17 cellular contexts compared by ENCODE assay signal in genomic region chr7:99033765-99034164, GRCh38.
DNase-seq lines count a peak whose midpoint lies in the region; TF ChIP-seq lines count a peak whose summit lies in the region.
"Had no signal": no experiment of that assay in that cellular context is flagged by ENCODE, and none has a peak within 500 bp of the region (broad histone marks: within the 10 kb centered on the region; RNA-seq: fewer than 3 reads in every experiment).

No MANE protein-coding gene starts in this region.

- no peaks in the 10 kb centered on the region for H3K9me3 ChIP-seq in BLaER1 treated with 17β-estradiol and CSF1 and Interleukin-3, amounts not matched to agents 10 nM and 100 nM (replicated peaks in 1 of 11)
- H3K9me3 ChIP-seq: MG63 had no signal

- peaks cover 7 to 63% (median 49%) of the 10 kb centered on the region in 11 experiments; a peak in 21 of 22 replicates for H4K20me1 ChIP-seq in BLaER1 treated with 17β-estradiol and CSF1 and Interleukin-3, amounts not matched to agents 10 nM and 100 nM

- peak overlapping the region in 5 of 11 experiments; percentile 37 to 80 (median 75); a peak in 10 of 22 replicates for H3K9ac ChIP-seq in BLaER1 treated with 17β-estradiol and CSF1 and Interleukin-3, amounts not matched to agents 10 nM and 100 nM

- POLR2A ChIA-PET in RWPE1 (lab: Yijun Ruan, JAX; ENCODE audit: low non-redundant PET): no interaction called here

- peaks cover 85 to 99% (median 87%) of the 10 kb centered on the region in 11 experiments for H3K36me3 ChIP-seq in BLaER1 treated with 17β-estradiol and CSF1 and Interleukin-3, amounts not matched to agents 10 nM and 100 nM

- peak overlapping the region in 7 of 11 experiments; percentile 51 to 77 (median 66); a peak in 10 of 22 replicates for H3K27ac ChIP-seq in BLaER1 treated with 17β-estradiol and CSF1 and Interleukin-3, amounts not matched to agents 10 nM and 100 nM
- peak overlapping the region; percentile 8 for H3K27ac ChIP-seq in RWPE1

- TF ChIP-seq CTCF in RWPE1 (conservative IDR thresholded peaks at IDR 0.05; ENCODE audit: low read depth): no peak

- DNase-seq in RWPE1 (ENCODE audit: low spot score): no peak
- peak; percentile 31 for DNase-seq in iPS-NIHi11 (ENCODE audit: low spot score)
- DNase-seq in stimulated activated CD8-positive, alpha-beta memory T cell treated with anti-CD3 and anti-CD28 coated beads, Interleukin-4, amount 100 ng/mL, for 48 hours: peak; percentile 13
- DNase-seq in NK-92 treated with Interleukin-12 subunit alpha and Interleukin-12 subunit beta, amount 100 ng/mL, for 24 hours (lab: John Stamatoyannopoulos, UW): no peak
- no peak for DNase-seq in NOMO-1 (lab: John Stamatoyannopoulos, UW; ENCODE audit: unreplicated experiment in 2 of 2)
- DNase-seq in 8988T: no peak
- DNase-seq: ACHN, AML-193, Kasumi-1, MG63, NCI-H1048, NCI-H1436, NCI-H1930, NCI-H345, NCI-H524 treated with DMSO at 0.1 percent for 48 hours had no signal

- peaks cover 58 to 100% (median 95%) of the 10 kb centered on the region in 10 experiments for H3K4me1 ChIP-seq in BLaER1 treated with 17β-estradiol and CSF1 and Interleukin-3, amounts not matched to agents 10 nM and 100 nM

- H3K27me3 ChIP-seq in BLaER1 treated with 17β-estradiol and CSF1 and Interleukin-3, amounts not matched to agents 10 nM and 100 nM: no peaks in the 10 kb centered on the region
- H3K27me3 ChIP-seq: MG63 had no signal

- peak overlapping the region in 5 of 10 experiments; percentile 12 to 65 (median 55); a peak in 7 of 20 replicates for H3K4me3 ChIP-seq in BLaER1 treated with 17β-estradiol and CSF1 and Interleukin-3, amounts not matched to agents 10 nM and 100 nM
- H3K4me3 ChIP-seq: GM23338, MG63 had no signal

- H3K4me2 ChIP-seq in BLaER1 treated with 17β-estradiol and CSF1 and Interleukin-3, amounts not matched to agents 10 nM and 100 nM: peak overlapping the region in 9 of 11 experiments; percentile 72 to 95 (median 86); a peak in 17 of 22 replicates
- H3K4me2 ChIP-seq: GM23338 had no signal

- CTCF ChIA-PET in RWPE1 (lab: Yijun Ruan, JAX): no interaction called here

Comparison
In these comparisons a context has a peak if more than half of its experiments do, and no peak if none do; other contexts are left out.
1. DNase-seq: peak in iPS-NIHi11 (single experiment) and stimulated activated CD8-positive, alpha-beta memory T cell treated with anti-CD3 and anti-CD28 coated beads, Interleukin-4, amount 100 ng/mL, for 48 hours (single experiment); none in RWPE1 (single experiment), NK-92 treated with Interleukin-12 subunit alpha and Interleukin-12 subunit beta, amount 100 ng/mL, for 24 hours (single experiment), NOMO-1 (0 of 2) and 8988T (single experiment).